Comparison of ENCODE assay signal across 22 cellular contexts in genomic region chr22:49075150-49075549, GRCh38.
"Had no signal": no experiment of that assay in that cellular context is flagged by ENCODE, and none has a peak within 500 bp of the region (broad histone marks: within the 10 kb centered on the region; RNA-seq: fewer than 3 reads in every experiment).

No MANE protein-coding gene starts in this region.

- H3K27me3 ChIP-seq: foreskin keratinocyte had no signal

- FAIRE-seq: colon, endothelial cell of umbilical vein, frontal cortex had no signal

- H3K4me3 ChIP-seq: coronary artery, dorsolateral prefrontal cortex, esophagus muscularis mucosa, gastroesophageal sphincter, heart left ventricle, hepatocyte, left lung, lower lobe of right lung had no signal

- H2AFZ ChIP-seq: hepatocyte had no signal

- H3K9me3 ChIP-seq: esophagus muscularis mucosa, gastroesophageal sphincter, heart left ventricle, left lung, lower lobe of right lung had no signal

- H3K36me3 ChIP-seq: esophagus muscularis mucosa, gastroesophageal sphincter, heart left ventricle, left lung, lower lobe of right lung had no signal

- H3K4me1 ChIP-seq: esophagus muscularis mucosa, foreskin keratinocyte, gastroesophageal sphincter, heart left ventricle, left lung, lower lobe of right lung had no signal

- ATAC-seq: foreskin keratinocyte, gastroesophageal sphincter, heart left ventricle, left cardiac atrium, left lung, left ventricle myocardium superior, lower lobe of right lung had no signal

- H3K4me2 ChIP-seq: hepatocyte had no signal

- H3K27ac ChIP-seq: coronary artery, dorsolateral prefrontal cortex, esophagus muscularis mucosa, foreskin keratinocyte, gastroesophageal sphincter, heart left ventricle, hepatocyte, left lung, lower lobe of right lung had no signal

- DNase-seq: dermis blood vessel endothelial cell; effector CD4-positive, alpha-beta T cell; effector memory CD4-positive, alpha-beta T cell; foreskin keratinocyte; heart left ventricle; hypothalamus; immature natural killer cell; islet precursor cell; left cardiac atrium; left lung; left ventricle myocardium superior; lower lobe of right lung; mesenchymal stem cell; midbrain had no signal
